ENCODE assay signal across 1 cellular context in the genomic region with DNA sequence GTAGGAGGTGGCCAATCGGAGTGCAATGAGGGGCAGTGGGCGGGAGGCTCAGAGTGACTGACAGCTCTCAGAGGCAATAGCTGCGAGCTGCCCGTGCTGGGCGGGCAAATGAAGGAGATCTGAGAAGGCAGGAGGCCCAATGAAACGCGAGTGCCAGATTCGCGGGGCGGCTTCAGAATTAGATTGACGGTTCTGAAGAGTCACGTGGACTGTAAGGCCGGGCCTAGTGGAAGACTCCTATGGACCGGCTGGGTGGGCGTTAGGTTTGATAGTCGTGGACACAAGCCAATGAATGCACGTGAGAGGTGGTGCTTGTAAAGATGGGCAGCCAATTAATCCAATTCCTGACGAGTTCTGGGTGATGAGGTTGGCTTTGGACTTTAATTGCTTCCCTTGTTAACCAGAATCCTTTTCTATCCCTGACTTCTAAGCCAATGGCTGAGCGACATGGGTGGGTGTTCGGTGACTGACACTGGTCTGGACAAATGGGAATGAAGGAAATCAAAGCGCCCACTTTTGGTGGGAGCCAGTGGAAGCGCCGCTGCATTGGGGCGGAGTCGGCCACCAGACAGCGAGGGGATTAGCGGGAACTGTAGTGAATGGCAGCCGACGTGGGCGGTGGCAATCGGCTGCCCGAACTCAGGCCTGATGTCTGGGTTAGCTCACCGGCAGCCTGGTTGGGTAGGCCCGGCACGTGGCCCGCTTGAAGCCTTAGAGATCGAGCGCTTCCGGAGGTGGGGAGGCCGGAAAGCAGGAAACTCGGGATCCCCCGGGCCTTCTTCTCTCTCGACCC.
TF ChIP-seq lines count a peak whose summit lies in the region.

No MANE protein-coding gene starts in this region.

TF ChIP-seq in K562, 482 proteins besides CTCF, POLR2A, EP300 and RAD21 (continued from another document and continues in another):
- TF ChIP-seq, protein P1, sequence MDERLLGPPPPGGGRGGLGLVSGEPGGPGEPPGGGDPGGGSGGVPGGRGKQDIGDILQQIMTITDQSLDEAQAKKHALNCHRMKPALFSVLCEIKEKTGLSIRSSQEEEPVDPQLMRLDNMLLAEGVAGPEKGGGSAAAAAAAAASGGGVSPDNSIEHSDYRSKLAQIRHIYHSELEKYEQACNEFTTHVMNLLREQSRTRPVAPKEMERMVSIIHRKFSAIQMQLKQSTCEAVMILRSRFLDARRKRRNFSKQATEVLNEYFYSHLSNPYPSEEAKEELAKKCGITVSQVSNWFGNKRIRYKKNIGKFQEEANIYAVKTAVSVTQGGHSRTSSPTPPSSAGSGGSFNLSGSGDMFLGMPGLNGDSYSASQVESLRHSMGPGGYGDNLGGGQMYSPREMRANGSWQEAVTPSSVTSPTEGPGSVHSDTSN (CRISPR knock-in tag; IDR thresholded peaks at IDR 0.05; ENCODE audit: low read depth) = peak; percentile 96
- TF ChIP-seq, protein P1 (tag; conservative IDR thresholded peaks at IDR 0.05; ENCODE audit: low read depth) = peak; percentile 100
- TF ChIP-seq, protein P2, sequence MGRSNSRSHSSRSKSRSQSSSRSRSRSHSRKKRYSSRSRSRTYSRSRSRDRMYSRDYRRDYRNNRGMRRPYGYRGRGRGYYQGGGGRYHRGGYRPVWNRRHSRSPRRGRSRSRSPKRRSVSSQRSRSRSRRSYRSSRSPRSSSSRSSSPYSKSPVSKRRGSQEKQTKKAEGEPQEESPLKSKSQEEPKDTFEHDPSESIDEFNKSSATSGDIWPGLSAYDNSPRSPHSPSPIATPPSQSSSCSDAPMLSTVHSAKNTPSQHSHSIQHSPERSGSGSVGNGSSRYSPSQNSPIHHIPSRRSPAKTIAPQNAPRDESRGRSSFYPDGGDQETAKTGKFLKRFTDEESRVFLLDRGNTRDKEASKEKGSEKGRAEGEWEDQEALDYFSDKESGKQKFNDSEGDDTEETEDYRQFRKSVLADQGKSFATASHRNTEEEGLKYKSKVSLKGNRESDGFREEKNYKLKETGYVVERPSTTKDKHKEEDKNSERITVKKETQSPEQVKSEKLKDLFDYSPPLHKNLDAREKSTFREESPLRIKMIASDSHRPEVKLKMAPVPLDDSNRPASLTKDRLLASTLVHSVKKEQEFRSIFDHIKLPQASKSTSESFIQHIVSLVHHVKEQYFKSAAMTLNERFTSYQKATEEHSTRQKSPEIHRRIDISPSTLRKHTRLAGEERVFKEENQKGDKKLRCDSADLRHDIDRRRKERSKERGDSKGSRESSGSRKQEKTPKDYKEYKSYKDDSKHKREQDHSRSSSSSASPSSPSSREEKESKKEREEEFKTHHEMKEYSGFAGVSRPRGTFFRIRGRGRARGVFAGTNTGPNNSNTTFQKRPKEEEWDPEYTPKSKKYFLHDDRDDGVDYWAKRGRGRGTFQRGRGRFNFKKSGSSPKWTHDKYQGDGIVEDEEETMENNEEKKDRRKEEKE (IDR thresholded peaks at IDR 0.05; ENCODE audit: borderline replicate concordance in 1 of 2, control insufficient read depth in 1 of 2, low read depth in 2 of 2, low read length in 1 of 2) = no peak
- TF ChIP-seq ZNF668 (CRISPR knock-in tag; IDR thresholded peaks at IDR 0.05) = peak; percentile 86; the same call in 1 of the 2 replicates
- no peak for TF ChIP-seq ZNF23 (CRISPR knock-in tag; IDR thresholded peaks at IDR 0.05)
- no peak for TF ChIP-seq GTF2A2 (tag; IDR thresholded peaks at IDR 0.05)
- TF ChIP-seq NR1H2 (CRISPR knock-in tag; IDR thresholded peaks at IDR 0.05) = no peak; the same call in 1 of the 2 replicates
- no peak for TF ChIP-seq NCOA2 (IDR thresholded peaks at IDR 0.05; ENCODE audit: partially characterized antibody in 2 of 2)
- TF ChIP-seq ZNF239 (CRISPR knock-in tag; IDR thresholded peaks at IDR 0.05) = 0 out of 2 replicates have a peak, but pooled peaks have one; percentile 17
- TF ChIP-seq, protein P3, sequence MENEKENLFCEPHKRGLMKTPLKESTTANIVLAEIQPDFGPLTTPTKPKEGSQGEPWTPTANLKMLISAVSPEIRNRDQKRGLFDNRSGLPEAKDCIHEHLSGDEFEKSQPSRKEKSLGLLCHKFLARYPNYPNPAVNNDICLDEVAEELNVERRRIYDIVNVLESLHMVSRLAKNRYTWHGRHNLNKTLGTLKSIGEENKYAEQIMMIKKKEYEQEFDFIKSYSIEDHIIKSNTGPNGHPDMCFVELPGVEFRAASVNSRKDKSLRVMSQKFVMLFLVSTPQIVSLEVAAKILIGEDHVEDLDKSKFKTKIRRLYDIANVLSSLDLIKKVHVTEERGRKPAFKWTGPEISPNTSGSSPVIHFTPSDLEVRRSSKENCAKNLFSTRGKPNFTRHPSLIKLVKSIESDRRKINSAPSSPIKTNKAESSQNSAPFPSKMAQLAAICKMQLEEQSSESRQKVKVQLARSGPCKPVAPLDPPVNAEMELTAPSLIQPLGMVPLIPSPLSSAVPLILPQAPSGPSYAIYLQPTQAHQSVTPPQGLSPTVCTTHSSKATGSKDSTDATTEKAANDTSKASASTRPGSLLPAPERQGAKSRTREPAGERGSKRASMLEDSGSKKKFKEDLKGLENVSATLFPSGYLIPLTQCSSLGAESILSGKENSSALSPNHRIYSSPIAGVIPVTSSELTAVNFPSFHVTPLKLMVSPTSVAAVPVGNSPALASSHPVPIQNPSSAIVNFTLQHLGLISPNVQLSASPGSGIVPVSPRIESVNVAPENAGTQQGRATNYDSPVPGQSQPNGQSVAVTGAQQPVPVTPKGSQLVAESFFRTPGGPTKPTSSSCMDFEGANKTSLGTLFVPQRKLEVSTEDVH (IDR thresholded peaks at IDR 0.05; ENCODE audit: low read depth, partially characterized antibody) = no peak
- TF ChIP-seq, protein P4, sequence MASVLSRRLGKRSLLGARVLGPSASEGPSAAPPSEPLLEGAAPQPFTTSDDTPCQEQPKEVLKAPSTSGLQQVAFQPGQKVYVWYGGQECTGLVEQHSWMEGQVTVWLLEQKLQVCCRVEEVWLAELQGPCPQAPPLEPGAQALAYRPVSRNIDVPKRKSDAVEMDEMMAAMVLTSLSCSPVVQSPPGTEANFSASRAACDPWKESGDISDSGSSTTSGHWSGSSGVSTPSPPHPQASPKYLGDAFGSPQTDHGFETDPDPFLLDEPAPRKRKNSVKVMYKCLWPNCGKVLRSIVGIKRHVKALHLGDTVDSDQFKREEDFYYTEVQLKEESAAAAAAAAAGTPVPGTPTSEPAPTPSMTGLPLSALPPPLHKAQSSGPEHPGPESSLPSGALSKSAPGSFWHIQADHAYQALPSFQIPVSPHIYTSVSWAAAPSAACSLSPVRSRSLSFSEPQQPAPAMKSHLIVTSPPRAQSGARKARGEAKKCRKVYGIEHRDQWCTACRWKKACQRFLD (CRISPR knock-in tag; IDR thresholded peaks at IDR 0.05) = peak; percentile 96
- TF ChIP-seq, protein P5, sequence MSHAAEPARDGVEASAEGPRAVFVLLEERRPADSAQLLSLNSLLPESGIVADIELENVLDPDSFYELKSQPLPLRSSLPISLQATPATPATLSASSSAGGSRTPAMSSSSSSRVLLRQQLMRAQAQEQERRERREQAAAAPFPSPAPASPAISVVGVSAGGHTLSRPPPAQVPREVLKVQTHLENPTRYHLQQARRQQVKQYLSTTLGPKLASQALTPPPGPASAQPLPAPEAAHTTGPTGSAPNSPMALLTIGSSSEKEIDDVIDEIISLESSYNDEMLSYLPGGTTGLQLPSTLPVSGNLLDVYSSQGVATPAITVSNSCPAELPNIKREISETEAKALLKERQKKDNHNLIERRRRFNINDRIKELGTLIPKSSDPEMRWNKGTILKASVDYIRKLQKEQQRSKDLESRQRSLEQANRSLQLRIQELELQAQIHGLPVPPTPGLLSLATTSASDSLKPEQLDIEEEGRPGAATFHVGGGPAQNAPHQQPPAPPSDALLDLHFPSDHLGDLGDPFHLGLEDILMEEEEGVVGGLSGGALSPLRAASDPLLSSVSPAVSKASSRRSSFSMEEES (CRISPR knock-in tag; IDR thresholded peaks at IDR 0.05) = peak; percentile 93
- TF ChIP-seq SIRT6 (IDR thresholded peaks at IDR 0.05; ENCODE audit: low read depth, low read length) = no peak
- TF ChIP-seq KLF13 (tag; IDR thresholded peaks at IDR 0.05; ENCODE audit: borderline replicate concordance, low read depth) = peak; percentile 85; the same call in 1 of the 2 replicates
- TF ChIP-seq HDAC6 (IDR thresholded peaks at IDR 0.05; ENCODE audit: low read depth, low read length) = no peak
- TF ChIP-seq NR4A1 (CRISPR knock-in tag; IDR thresholded peaks at IDR 0.05) = peak; percentile 63; the same call in 1 of the 2 replicates
- no peak for TF ChIP-seq NR4A1 (tag; IDR thresholded peaks at IDR 0.05)
- TF ChIP-seq, protein P6, sequence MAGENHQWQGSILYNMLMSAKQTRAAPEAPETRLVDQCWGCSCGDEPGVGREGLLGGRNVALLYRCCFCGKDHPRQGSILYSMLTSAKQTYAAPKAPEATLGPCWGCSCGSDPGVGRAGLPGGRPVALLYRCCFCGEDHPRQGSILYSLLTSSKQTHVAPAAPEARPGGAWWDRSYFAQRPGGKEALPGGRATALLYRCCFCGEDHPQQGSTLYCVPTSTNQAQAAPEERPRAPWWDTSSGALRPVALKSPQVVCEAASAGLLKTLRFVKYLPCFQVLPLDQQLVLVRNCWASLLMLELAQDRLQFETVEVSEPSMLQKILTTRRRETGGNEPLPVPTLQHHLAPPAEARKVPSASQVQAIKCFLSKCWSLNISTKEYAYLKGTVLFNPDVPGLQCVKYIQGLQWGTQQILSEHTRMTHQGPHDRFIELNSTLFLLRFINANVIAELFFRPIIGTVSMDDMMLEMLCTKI (IDR thresholded peaks at IDR 0.05; ENCODE audit: partially characterized antibody) = no peak
- TF ChIP-seq FIP1L1 (IDR thresholded peaks at IDR 0.05; ENCODE audit: low read depth, low read length, poor library complexity, severe bottlenecking) = no peak
- TF ChIP-seq, protein P7, sequence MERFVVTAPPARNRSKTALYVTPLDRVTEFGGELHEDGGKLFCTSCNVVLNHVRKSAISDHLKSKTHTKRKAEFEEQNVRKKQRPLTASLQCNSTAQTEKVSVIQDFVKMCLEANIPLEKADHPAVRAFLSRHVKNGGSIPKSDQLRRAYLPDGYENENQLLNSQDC (CRISPR knock-in tag; IDR thresholded peaks at IDR 0.05) = no peak
- TF ChIP-seq GTF2F1 (IDR thresholded peaks at IDR 0.05; ENCODE audit: low read depth, low read length) = no peak
- no peak for TF ChIP-seq GABPB2 (CRISPR knock-in tag; conservative IDR thresholded peaks at IDR 0.05)
- TF ChIP-seq, protein P8, sequence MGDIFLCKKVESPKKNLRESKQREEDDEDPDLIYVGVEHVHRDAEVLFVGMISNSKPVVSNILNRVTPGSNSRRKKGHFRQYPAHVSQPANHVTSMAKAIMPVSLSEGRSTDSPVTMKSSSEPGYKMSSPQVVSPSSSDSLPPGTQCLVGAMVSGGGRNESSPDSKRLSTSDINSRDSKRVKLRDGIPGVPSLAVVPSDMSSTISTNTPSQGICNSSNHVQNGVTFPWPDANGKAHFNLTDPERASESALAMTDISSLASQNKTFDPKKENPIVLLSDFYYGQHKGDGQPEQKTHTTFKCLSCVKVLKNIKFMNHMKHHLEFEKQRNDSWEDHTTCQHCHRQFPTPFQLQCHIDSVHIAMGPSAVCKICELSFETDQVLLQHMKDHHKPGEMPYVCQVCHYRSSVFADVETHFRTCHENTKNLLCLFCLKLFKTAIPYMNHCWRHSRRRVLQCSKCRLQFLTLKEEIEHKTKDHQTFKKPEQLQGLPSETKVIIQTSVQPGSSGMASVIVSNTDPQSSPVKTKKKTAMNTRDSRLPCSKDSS (IDR thresholded peaks at IDR 0.05; ENCODE audit: low read depth, partially characterized antibody) = no peak
- TF ChIP-seq ZNF586 (CRISPR knock-in tag; conservative IDR thresholded peaks at IDR 0.05) = no peak
- TF ChIP-seq, protein P9, sequence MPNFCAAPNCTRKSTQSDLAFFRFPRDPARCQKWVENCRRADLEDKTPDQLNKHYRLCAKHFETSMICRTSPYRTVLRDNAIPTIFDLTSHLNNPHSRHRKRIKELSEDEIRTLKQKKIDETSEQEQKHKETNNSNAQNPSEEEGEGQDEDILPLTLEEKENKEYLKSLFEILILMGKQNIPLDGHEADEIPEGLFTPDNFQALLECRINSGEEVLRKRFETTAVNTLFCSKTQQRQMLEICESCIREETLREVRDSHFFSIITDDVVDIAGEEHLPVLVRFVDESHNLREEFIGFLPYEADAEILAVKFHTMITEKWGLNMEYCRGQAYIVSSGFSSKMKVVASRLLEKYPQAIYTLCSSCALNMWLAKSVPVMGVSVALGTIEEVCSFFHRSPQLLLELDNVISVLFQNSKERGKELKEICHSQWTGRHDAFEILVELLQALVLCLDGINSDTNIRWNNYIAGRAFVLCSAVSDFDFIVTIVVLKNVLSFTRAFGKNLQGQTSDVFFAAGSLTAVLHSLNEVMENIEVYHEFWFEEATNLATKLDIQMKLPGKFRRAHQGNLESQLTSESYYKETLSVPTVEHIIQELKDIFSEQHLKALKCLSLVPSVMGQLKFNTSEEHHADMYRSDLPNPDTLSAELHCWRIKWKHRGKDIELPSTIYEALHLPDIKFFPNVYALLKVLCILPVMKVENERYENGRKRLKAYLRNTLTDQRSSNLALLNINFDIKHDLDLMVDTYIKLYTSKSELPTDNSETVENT (CRISPR knock-in tag; IDR thresholded peaks at IDR 0.05) = 0 out of 2 replicates have a peak, but pooled peaks have one; percentile 30
- no peak for TF ChIP-seq ZNF140 (CRISPR knock-in tag; IDR thresholded peaks at IDR 0.05)
- no peak for TF ChIP-seq TAF9B (IDR thresholded peaks at IDR 0.05; ENCODE audit: partially characterized antibody)
- TF ChIP-seq ZNF232 (CRISPR knock-in tag; IDR thresholded peaks at IDR 0.05) = peak; percentile 95
- TF ChIP-seq HDAC3 (IDR thresholded peaks at IDR 0.05; ENCODE audit: borderline replicate concordance, partially characterized antibody) = no peak
- 0 out of 2 replicates have a peak, but pooled peaks have one; percentile 29 for TF ChIP-seq ZFP1 (CRISPR knock-in tag; IDR thresholded peaks at IDR 0.05)
- TF ChIP-seq ZNF174 (CRISPR knock-in tag; IDR thresholded peaks at IDR 0.05) = no peak
- TF ChIP-seq, protein P10, sequence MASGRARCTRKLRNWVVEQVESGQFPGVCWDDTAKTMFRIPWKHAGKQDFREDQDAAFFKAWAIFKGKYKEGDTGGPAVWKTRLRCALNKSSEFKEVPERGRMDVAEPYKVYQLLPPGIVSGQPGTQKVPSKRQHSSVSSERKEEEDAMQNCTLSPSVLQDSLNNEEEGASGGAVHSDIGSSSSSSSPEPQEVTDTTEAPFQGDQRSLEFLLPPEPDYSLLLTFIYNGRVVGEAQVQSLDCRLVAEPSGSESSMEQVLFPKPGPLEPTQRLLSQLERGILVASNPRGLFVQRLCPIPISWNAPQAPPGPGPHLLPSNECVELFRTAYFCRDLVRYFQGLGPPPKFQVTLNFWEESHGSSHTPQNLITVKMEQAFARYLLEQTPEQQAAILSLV (tag; IDR thresholded peaks at IDR 0.05) = peak; percentile 70; the same call in 1 of the 2 replicates
- TF ChIP-seq, protein P11, sequence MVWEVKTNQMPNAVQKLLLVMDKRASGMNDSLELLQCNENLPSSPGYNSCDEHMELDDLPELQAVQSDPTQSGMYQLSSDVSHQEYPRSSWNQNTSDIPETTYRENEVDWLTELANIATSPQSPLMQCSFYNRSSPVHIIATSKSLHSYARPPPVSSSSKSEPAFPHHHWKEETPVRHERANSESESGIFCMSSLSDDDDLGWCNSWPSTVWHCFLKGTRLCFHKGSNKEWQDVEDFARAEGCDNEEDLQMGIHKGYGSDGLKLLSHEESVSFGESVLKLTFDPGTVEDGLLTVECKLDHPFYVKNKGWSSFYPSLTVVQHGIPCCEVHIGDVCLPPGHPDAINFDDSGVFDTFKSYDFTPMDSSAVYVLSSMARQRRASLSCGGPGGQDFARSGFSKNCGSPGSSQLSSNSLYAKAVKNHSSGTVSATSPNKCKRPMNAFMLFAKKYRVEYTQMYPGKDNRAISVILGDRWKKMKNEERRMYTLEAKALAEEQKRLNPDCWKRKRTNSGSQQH (CRISPR knock-in tag; IDR thresholded peaks at IDR 0.05) = 0 out of 2 replicates have a peak, but pooled peaks have one; percentile 57
